In genomic region chr10:128096486-128097199, GRCh38 we compare ENCODE assay signal across 16 cellular contexts. TPM values are rescaled to one million over a fixed set of nuclear protein-coding genes. Genes with fewer than 3 reads are reported as not detected.
DNase-seq lines count a peak whose midpoint lies in the region; ATAC-seq and TF ChIP-seq lines count a peak whose summit lies in the region.
"Had no signal": no experiment of that assay in that cellular context is flagged by ENCODE, and none has a peak within 500 bp of the region (broad histone marks: within the 10 kb centered on the region; RNA-seq: fewer than 3 reads in every experiment).

No MANE protein-coding gene starts in this region.

- H3K4me2 ChIP-seq in GM23338 (no peak overlapping the region), osteoblast (ENCODE audit: insufficient read depth, low read length) (no peak overlapping the region)

- no peak for TF ChIP-seq CTCF in GM23338 (conservative IDR thresholded peaks at IDR 0.05; ENCODE audit: low read depth in 2 of 2)
- TF ChIP-seq CTCF in osteoblast (IDR thresholded peaks at IDR 0.05; ENCODE audit: extremely low read depth, low read depth, low read length) = no peak

- H3K36me3 ChIP-seq in GM23338 (ENCODE audit: insufficient read depth) (peaks cover 28% of the 10 kb centered on the region), osteoblast (ENCODE audit: insufficient read depth, low read length) (peaks cover 25% of the 10 kb centered on the region)
- H3K36me3 ChIP-seq: suprapubic skin had no signal

- H3K79me2 ChIP-seq in GM23338 (replicated peaks; ENCODE audit: insufficient read depth) = no peaks in the 10 kb centered on the region
- H3K79me2 ChIP-seq in osteoblast (ENCODE audit: insufficient read depth, low read length) = no peaks in the 10 kb centered on the region

- peaks cover 5 to 32% of the 10 kb centered on the region in 2 donors for H3K36me3 Mint-ChIP-seq in activated T-cell treated with anti-CD3 and anti-CD28 coated beads, Interleukin-2, amount 50 U/mL, for 72 hours (ENCODE audit: insufficient read depth in 2 of 2)
- H3K36me3 Mint-ChIP-seq in GM23338 (ENCODE audit: low read depth) = peaks cover 39% of the 10 kb centered on the region
- peaks cover 53% of the 10 kb centered on the region for H3K36me3 Mint-ChIP-seq in activated naive CD8-positive, alpha-beta T cell treated with anti-CD3 and anti-CD28 coated beads, Interleukin-2, amount 50 U/mL, for 24 hours (ENCODE audit: low read depth)

- H3K27me3 ChIP-seq in GM23338 (ENCODE audit: insufficient read depth) (no peaks in the 10 kb centered on the region), osteoblast (ENCODE audit: insufficient read depth, low read length) (no peaks in the 10 kb centered on the region)
- H3K27me3 ChIP-seq: spleen, suprapubic skin had no signal

- no peaks in the 10 kb centered on the region for H3F3A ChIP-seq in GM23338 (replicated peaks; ENCODE audit: low read depth)

- H3K4me1 ChIP-seq in GM23338 (ENCODE audit: insufficient read depth) = no peaks in the 10 kb centered on the region
- H3K4me1 ChIP-seq in osteoblast (ENCODE audit: insufficient read depth, low read length) = no peaks in the 10 kb centered on the region
- H3K4me1 ChIP-seq: suprapubic skin had no signal

- H3K9me3 Mint-ChIP-seq in activated T-cell treated with anti-CD3 and anti-CD28 coated beads, Interleukin-2, amount 50 U/mL, for 72 hours = no peaks in the 10 kb centered on the region
- no peaks in the 10 kb centered on the region for H3K9me3 Mint-ChIP-seq in GM23338
- H3K9me3 Mint-ChIP-seq in activated naive CD8-positive, alpha-beta T cell treated with anti-CD3 and anti-CD28 coated beads, Interleukin-2, amount 50 U/mL, for 24 hours = no peaks in the 10 kb centered on the region

- H3K4me3 ChIP-seq in GM23338 = no peak overlapping the region
- H3K4me3 ChIP-seq in osteoblast (ENCODE audit: insufficient read depth, low read length) = no peak overlapping the region
- H3K4me3 ChIP-seq: suprapubic skin had no signal

- no peaks in the 10 kb centered on the region for H3K9me2 ChIP-seq in GM23338 (ENCODE audit: insufficient read depth)

- peak overlapping the region; percentile 74 for H3K27ac Mint-ChIP-seq in activated T-cell treated with anti-CD3 and anti-CD28 coated beads, Interleukin-2, amount 50 U/mL, for 72 hours
- H3K27ac Mint-ChIP-seq in GM23338 = peak overlapping the region; percentile 50; the same call in 1 of the 2 replicates
- no peak overlapping the region for H3K27ac Mint-ChIP-seq in activated naive CD8-positive, alpha-beta T cell treated with anti-CD3 and anti-CD28 coated beads, Interleukin-2, amount 50 U/mL, for 24 hours
- H3K27ac Mint-ChIP-seq: activated naive CD8-positive, alpha-beta T cell had no signal

- no peaks in the 10 kb centered on the region for H3K9me3 ChIP-seq in osteoblast (ENCODE audit: low read depth, low read length)
- H3K9me3 ChIP-seq: spleen, suprapubic skin had no signal

- H2AFZ ChIP-seq in GM23338 = no peak overlapping the region
- peak overlapping the region; percentile 74 for H2AFZ ChIP-seq in osteoblast (ENCODE audit: low read length)

- H3K4me3 Mint-ChIP-seq in activated T-cell treated with anti-CD3 and anti-CD28 coated beads, Interleukin-2, amount 50 U/mL, for 72 hours = peak overlapping the region; percentile 57 to 70
- no peak overlapping the region for H3K4me3 Mint-ChIP-seq in GM23338
- no peak overlapping the region for H3K4me3 Mint-ChIP-seq in activated naive CD8-positive, alpha-beta T cell treated with anti-CD3 and anti-CD28 coated beads, Interleukin-2, amount 50 U/mL, for 24 hours
- H3K4me3 Mint-ChIP-seq: activated naive CD8-positive, alpha-beta T cell had no signal

- H4K20me1 ChIP-seq in GM23338 (replicated peaks; ENCODE audit: insufficient read depth) (peaks cover 2% of the 10 kb centered on the region; the same call in 1 of the 2 replicates), osteoblast (ENCODE audit: insufficient read depth, low read length) (no peaks in the 10 kb centered on the region)

- ATAC-seq in activated T-cell treated with anti-CD3 and anti-CD28 coated beads, Interleukin-2, amount 50 U/mL, for 72 hours (replicated peaks in 1 of 2) = no peak
- no peak for ATAC-seq in GM23338
- peak; percentile 2 for ATAC-seq in activated naive CD8-positive, alpha-beta T cell treated with anti-CD3 and anti-CD28 coated beads, Interleukin-2, amount 50 U/mL, for 24 hours
- no peak for ATAC-seq in HG02973 (IDR thresholded peaks at IDR 0.05; ENCODE audit: unreplicated experiment)
- ATAC-seq in GM19467 (IDR thresholded peaks at IDR 0.05; ENCODE audit: unreplicated experiment) = no peak
- ATAC-seq in HG03469 (IDR thresholded peaks at IDR 0.05; ENCODE audit: unreplicated experiment) = no peak

- H3K27ac ChIP-seq in GM23338 (ENCODE audit: low read depth) (no peak overlapping the region), osteoblast (ENCODE audit: low read depth, low read length) (no peak overlapping the region)
- H3K27ac ChIP-seq: suprapubic skin had no signal

- no peak for DNase-seq in activated T-cell treated with anti-CD3 and anti-CD28 coated beads, Interleukin-2, amount 50 U/mL, for 72 hours
- DNase-seq in activated T-cell treated with anti-CD3 and anti-CD28 coated beads for 4 hours = no peak
- no peak for DNase-seq in GM23338 (ENCODE audit: low spot score)
- DNase-seq in activated naive CD8-positive, alpha-beta T cell treated with anti-CD3 and anti-CD28 coated beads, Interleukin-2, amount 50 U/mL, for 24 hours = no peak
- peak; percentile 65 for DNase-seq in osteoblast (ENCODE audit: insufficient read length, low spot score, missing footprints)
- DNase-seq: activated CD4-positive, alpha-beta T cell treated with anti-CD3 and anti-CD28 coated beads, Interleukin-2, amount 50 U/mL, for 1 hour; central memory CD4-positive, alpha-beta T cell; glutamatergic neuron; NCI-H2081 treated with DMSO at 0.1 percent for 48 hours; NCI-H774; spleen had no signal

- no peaks in the 10 kb centered on the region for H3K27me3 Mint-ChIP-seq in activated T-cell treated with anti-CD3 and anti-CD28 coated beads, Interleukin-2, amount 50 U/mL, for 72 hours (ENCODE audit: low read depth)
- peaks cover 7% of the 10 kb centered on the region for H3K27me3 Mint-ChIP-seq in GM23338 (ENCODE audit: insufficient read depth, low read depth, poor library complexity)
- H3K27me3 Mint-ChIP-seq in activated naive CD8-positive, alpha-beta T cell treated with anti-CD3 and anti-CD28 coated beads, Interleukin-2, amount 50 U/mL, for 24 hours = no peaks in the 10 kb centered on the region
- H3K27me3 Mint-ChIP-seq: activated naive CD8-positive, alpha-beta T cell had no signal

- peaks cover 49% of the 10 kb centered on the region for H3K4me1 Mint-ChIP-seq in activated T-cell treated with anti-CD3 and anti-CD28 coated beads, Interleukin-2, amount 50 U/mL, for 72 hours (ENCODE audit: low read depth)
- H3K4me1 Mint-ChIP-seq in GM23338 = peaks cover 8% of the 10 kb centered on the region; the same call in 2 of the 3 replicates
- peaks cover 29% of the 10 kb centered on the region for H3K4me1 Mint-ChIP-seq in activated naive CD8-positive, alpha-beta T cell treated with anti-CD3 and anti-CD28 coated beads, Interleukin-2, amount 50 U/mL, for 24 hours

TF ChIP-seq in GM23338, 12 proteins besides CTCF, POLR2A, EP300 and RAD21 (continues in another document):
- TF ChIP-seq POLR2AphosphoS5 (IDR thresholded peaks at IDR 0.05; ENCODE audit: low read depth) (no peak), ZNF331 (CRISPR knock-in tag; IDR thresholded peaks at IDR 0.05; ENCODE audit: low read depth) (no peak), STAT1 (IDR thresholded peaks at IDR 0.05; ENCODE audit: unreplicated experiment) (no peak), EZH2 (IDR thresholded peaks at IDR 0.05; ENCODE audit: low read depth, unreplicated experiment) (no peak), REST (IDR thresholded peaks at IDR 0.05; ENCODE audit: unreplicated experiment) (no peak), EZH2phosphoT487 (IDR thresholded peaks at IDR 0.05; ENCODE audit: unreplicated experiment) (no peak)

RNA-seq across cellular contexts. Expression of gene MKI67, which starts 29.6 kb away (rescaled TPM):
- total RNA-seq in activated T-cell treated with anti-CD3 and anti-CD28 coated beads, Interleukin-2, amount 50 U/mL, for 72 hours = 100 to 1,000 TPM; 217 to 249 TPM
- total RNA-seq in GM23338 (2014; rRNA removed; shearing (Covaris generic)) = 51.3 and 58.0 TPM in 2 replicates
- polyA plus RNA-seq in GM23338 (2016; fragmentation: Nextera tagmentation; extraction: Ambion mirVana) = 88.7 and 103 TPM in 2 replicates
- 2.5 and 3.5 TPM in 2 replicates for total RNA-seq in osteoblast

Comparison
In these comparisons a context has a peak if more than half of its experiments do, and no peak if none do; other contexts are left out.
1. H3K4me3 Mint-ChIP-seq: peak in activated T-cell treated with anti-CD3 and anti-CD28 coated beads, Interleukin-2, amount 50 U/mL, for 72 hours (2 of 2); none in GM23338 (single experiment) and activated naive CD8-positive, alpha-beta T cell treated with anti-CD3 and anti-CD28 coated beads, Interleukin-2, amount 50 U/mL, for 24 hours (single experiment).
2. RNA of gene MKI67, which starts 29.6 kb away (total RNA-seq): 217 to 249 TPM in activated T-cell treated with anti-CD3 and anti-CD28 coated beads, Interleukin-2, amount 50 U/mL, for 72 hours and 51.3 to 58.0 TPM in GM23338; 2.5 to 3.5 TPM in osteoblast; every median in the first group is over 10 times any median in the second.